Comparison of ENCODE assay signal across 8 cellular contexts in the genomic region with DNA sequence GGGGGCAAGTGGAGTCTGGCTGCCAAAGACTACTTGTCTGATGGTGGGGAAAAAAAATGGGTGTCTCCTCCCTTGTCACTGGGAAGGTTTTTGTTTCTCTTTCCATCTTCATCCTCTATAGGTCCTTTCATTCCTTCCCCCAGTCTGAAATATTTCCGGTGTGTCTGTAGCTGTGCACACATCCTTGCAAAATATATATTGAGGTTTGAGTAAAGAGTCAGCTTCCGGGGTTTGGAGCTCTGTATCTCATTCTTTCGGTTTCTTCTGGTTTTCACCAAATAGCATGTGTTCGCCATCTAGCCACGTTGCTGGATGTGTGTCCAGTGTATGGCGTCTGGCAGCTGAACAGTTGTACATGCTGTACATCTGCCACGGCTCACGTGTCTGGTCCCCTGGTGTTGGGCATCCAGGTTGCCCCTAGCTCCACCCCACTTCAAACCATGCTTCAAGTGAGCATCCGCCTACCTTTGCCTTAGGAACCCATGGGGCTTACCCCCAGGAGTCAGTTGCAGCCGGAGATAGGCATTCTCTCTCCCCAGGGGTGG.
DNase-seq lines count a peak whose midpoint lies in the region; ATAC-seq lines count a peak whose summit lies in the region.

No MANE protein-coding gene starts in this region.

- H3K4me2 ChIP-seq in BLaER1 = peak overlapping the region; percentile 93

- intact Hi-C loops in left ventricle myocardium superior (cut with micrococcal nuclease) = no loop called here

- peaks cover 66% of the 10 kb centered on the region for H3K4me1 ChIP-seq in BLaER1

- H4K20me1 ChIP-seq in BLaER1 = no peaks in the 10 kb centered on the region

- peak overlapping the region; percentile 56 for H3K9ac ChIP-seq in BLaER1

- DNase-seq in activated CD4-positive, alpha-beta T cell treated with anti-CD3 and anti-CD28 coated beads, Interleukin-2, amount 50 U/mL, for 24 hours (ENCODE audit: low read depth in 1 of 2, low spot score in 1 of 2) = peak; percentile 46 to 50
- DNase-seq in left ventricle myocardium superior = no peak
- no peak for DNase-seq in NCI-H1048 (lab: John Stamatoyannopoulos, UW)
- no peak for DNase-seq in NK-92 treated with Interleukin-12 subunit alpha and Interleukin-12 subunit beta, amount 100 ng/mL, for 24 hours (lab: John Stamatoyannopoulos, UW)
- DNase-seq in UCSD-AML1 (lab: John Stamatoyannopoulos, UW; ENCODE audit: unreplicated experiment) = no peak

- peak overlapping the region; percentile 82 for H3K27ac ChIP-seq in BLaER1

- H3K4me3 ChIP-seq in BLaER1 = peak overlapping the region; percentile 58

- H3K27me3 ChIP-seq in BLaER1 = no peaks in the 10 kb centered on the region

- H3K9me3 ChIP-seq in BLaER1 = no peaks in the 10 kb centered on the region

- no peaks in the 10 kb centered on the region for H3K36me3 ChIP-seq in BLaER1

- ATAC-seq in GM19438 (IDR thresholded peaks at IDR 0.05; ENCODE audit: low read depth, unreplicated experiment) = peak; percentile 44
- ATAC-seq in HG03521 (IDR thresholded peaks at IDR 0.05; ENCODE audit: unreplicated experiment) = peak; percentile 35
- peak; percentile 50 for ATAC-seq in left ventricle myocardium superior

Comparison
In these comparisons a context has a peak if more than half of its experiments do, and no peak if none do; other contexts are left out.
1. DNase-seq: peak in activated CD4-positive, alpha-beta T cell treated with anti-CD3 and anti-CD28 coated beads, Interleukin-2, amount 50 U/mL, for 24 hours (2 of 2); none in left ventricle myocardium superior (single experiment), NCI-H1048 (single experiment), NK-92 treated with Interleukin-12 subunit alpha and Interleukin-12 subunit beta, amount 100 ng/mL, for 24 hours (single experiment) and UCSD-AML1 (single experiment).
2. Peak in every context shown above with its lines, with median percentiles within 50 percentile points of each other: ATAC-seq.